15 cellular contexts compared by ENCODE assay signal in genomic region chr16:84893849-84894599, GRCh38.
DNase-seq lines count a peak whose midpoint lies in the region; ATAC-seq and TF ChIP-seq lines count a peak whose summit lies in the region.
"Had no signal": no experiment of that assay in that cellular context is flagged by ENCODE, and none has a peak within 500 bp of the region (broad histone marks: within the 10 kb centered on the region; RNA-seq: fewer than 3 reads in every experiment).

No MANE protein-coding gene starts in this region.

- no peaks in the 10 kb centered on the region for H3K9me3 ChIP-seq in liver (ENCODE audit: control insufficient read depth in 4 of 4, low read length in 3 of 4)
- H3K9me3 ChIP-seq in MG63 = no peaks in the 10 kb centered on the region
- H3K9me3 ChIP-seq in testis = no peaks in the 10 kb centered on the region

- 64% methylated on average over 12 of the region's 12 CpGs for WGBS in liver
- 88 to 89% methylated on average over 12 of the region's 12 CpGs for WGBS in testis, 2 donors

- H3K27ac ChIP-seq in liver (ENCODE audit: low read depth in 1 of 2, low read length in 2 of 2) (peak overlapping the region; percentile 65 to 75), testis (no peak overlapping the region)

- no peak overlapping the region for H3K4me3 Mint-ChIP-seq in glutamatergic neuron (ENCODE audit: unreplicated experiment)
- H3K4me3 Mint-ChIP-seq: activated naive CD4-positive, alpha-beta T cell treated with anti-CD3 and anti-CD28 coated beads, Interleukin-2, amount 50 U/mL, for 24 hours; mesothelial cell of epicardium; stimulated activated naive CD8-positive, alpha-beta T cell treated with anti-CD3 and anti-CD28 coated beads, Interleukin-15, Interleukin-2, amounts not matched to agents 100 ng/mL and 50 ng/mL, for 24 hours had no signal

- H3K36me3 Mint-ChIP-seq in glutamatergic neuron (ENCODE audit: unreplicated experiment) = no peaks in the 10 kb centered on the region
- H3K36me3 Mint-ChIP-seq: activated naive CD4-positive, alpha-beta T cell treated with anti-CD3 and anti-CD28 coated beads, Interleukin-2, amount 50 U/mL, for 24 hours had no signal

- in situ Hi-C loops in ACHN (cut with HindIII; ENCODE audit: low pct_ligation_motif_present, low pct_unique_long_range_greater_than_20kb, low sequenced_read_pairs) = no loop called here

- peak; percentile 22 to 48 for TF ChIP-seq RAD21 in liver (IDR thresholded peaks at IDR 0.05)

- ATAC-seq in GM19324 (IDR thresholded peaks at IDR 0.05; ENCODE audit: low FRiP score, unreplicated experiment) = peak; percentile 64
- ATAC-seq: activated CD4-positive, CD25-positive, alpha-beta regulatory T cell treated with anti-CD3 and anti-CD28 coated beads, Interleukin-2, amount 50 U/mL, for 24 hours; PC-3 had no signal

- H3K4me1 ChIP-seq in liver (ENCODE audit: control insufficient read depth in 4 of 4, insufficient read depth in 4 of 4, low read length in 3 of 4) = peaks cover 3 to 15% (median 10%) of the 10 kb centered on the region in 4 donors
- peaks cover 7% of the 10 kb centered on the region for H3K4me1 ChIP-seq in testis

- H3K4me3 ChIP-seq in liver (ENCODE audit: low read depth in 1 of 3, low read length in 3 of 3) (no peak overlapping the region), MG63 (no peak overlapping the region), testis (no peak overlapping the region)
- H3K4me3 ChIP-seq: skin epidermis had no signal

- H3K27me3 Mint-ChIP-seq in glutamatergic neuron (ENCODE audit: unreplicated experiment) = peaks cover 3% of the 10 kb centered on the region
- H3K27me3 Mint-ChIP-seq: activated naive CD4-positive, alpha-beta T cell treated with anti-CD3 and anti-CD28 coated beads, Interleukin-2, amount 50 U/mL, for 24 hours had no signal

- intact Hi-C loops in testis (cut with DNase I; ENCODE audit: low total_unique reads) = no loop called here

- TF ChIP-seq CTCF in liver (IDR thresholded peaks at IDR 0.05; ENCODE audit: low read depth, low read length, missing input control) = no peak
- no peak for TF ChIP-seq CTCF in testis (IDR thresholded peaks at IDR 0.05)
- no peak for TF ChIP-seq CTCF in glutamatergic neuron (IDR thresholded peaks at IDR 0.05; ENCODE audit: partially characterized antibody, unreplicated experiment)

- no peaks in the 10 kb centered on the region for H3K36me3 ChIP-seq in liver (ENCODE audit: control insufficient read depth in 4 of 4, insufficient read depth in 3 of 4, low read depth in 1 of 4, low read length in 3 of 4)
- H3K36me3 ChIP-seq in MG63 = no peaks in the 10 kb centered on the region
- H3K36me3 ChIP-seq in testis (ENCODE audit: low read depth, missing control alignments) = no peaks in the 10 kb centered on the region

- DNase-seq in CD1c-positive myeloid dendritic cell (ENCODE audit: extremely low spot score) = peak; percentile 57
- peak; percentile 84 to 98 for DNase-seq in NOMO-1 (lab: John Stamatoyannopoulos, UW; ENCODE audit: unreplicated experiment in 2 of 2)
- no peak for DNase-seq in MG63
- no peak for DNase-seq in testis
- no peak for DNase-seq in ACHN
- DNase-seq in glutamatergic neuron = no peak
- DNase-seq: activated CD8-positive, alpha-beta memory T cell treated with anti-CD3 and anti-CD28 coated beads, Interleukin-2, amount 50 U/mL, for 48 hours; PC-3 had no signal

- TF ChIP-seq POLR2A in testis (IDR thresholded peaks at IDR 0.05) = no peak

- no peaks in the 10 kb centered on the region for H3K27me3 ChIP-seq in liver (ENCODE audit: control insufficient read depth in 4 of 4, insufficient read depth in 4 of 4, low read length in 3 of 4)
- no peaks in the 10 kb centered on the region for H3K27me3 ChIP-seq in MG63
- no peaks in the 10 kb centered on the region for H3K27me3 ChIP-seq in testis

- peaks cover 3% of the 10 kb centered on the region for H3K9me3 Mint-ChIP-seq in glutamatergic neuron (ENCODE audit: unreplicated experiment)
- H3K9me3 Mint-ChIP-seq: activated naive CD4-positive, alpha-beta T cell treated with anti-CD3 and anti-CD28 coated beads, Interleukin-2, amount 50 U/mL, for 24 hours; mesothelial cell of epicardium; stimulated activated naive CD8-positive, alpha-beta T cell treated with anti-CD3 and anti-CD28 coated beads, Interleukin-15, Interleukin-2, amounts not matched to agents 100 ng/mL and 50 ng/mL, for 24 hours had no signal

- H3K9ac ChIP-seq in liver (ENCODE audit: low read depth in 1 of 2, low read length in 2 of 2) = peak overlapping the region in 1 of 2 donors; percentile 2

- peaks cover 18% of the 10 kb centered on the region for H3K4me1 Mint-ChIP-seq in glutamatergic neuron (ENCODE audit: low read depth, unreplicated experiment)

- H3K27ac Mint-ChIP-seq in glutamatergic neuron (ENCODE audit: unreplicated experiment) = no peak overlapping the region
- H3K27ac Mint-ChIP-seq: activated naive CD4-positive, alpha-beta T cell treated with anti-CD3 and anti-CD28 coated beads, Interleukin-2, amount 50 U/mL, for 24 hours; mesothelial cell of epicardium; stimulated activated naive CD8-positive, alpha-beta T cell treated with anti-CD3 and anti-CD28 coated beads, Interleukin-15, Interleukin-2, amounts not matched to agents 100 ng/mL and 50 ng/mL, for 24 hours had no signal

TF ChIP-seq in liver, 16 proteins besides CTCF, POLR2A, EP300 and RAD21:
- TF ChIP-seq HNF4A (conservative IDR thresholded peaks at IDR 0.05) (peak; percentile 89 to 91), TAF1 (conservative IDR thresholded peaks at IDR 0.05) (no peak), ZBTB33 (IDR thresholded peaks at IDR 0.05) (no peak), RXRA (IDR thresholded peaks at IDR 0.05) (peak; percentile 61 to 75), JUND (IDR thresholded peaks at IDR 0.05) (peak; percentile 56 to 58), HNF4G (IDR thresholded peaks at IDR 0.05) (peak; percentile 83), ATF3 (IDR thresholded peaks at IDR 0.05) (peak; percentile 58), SP1 (IDR thresholded peaks at IDR 0.05) (peak; percentile 98), FOXA2 (IDR thresholded peaks at IDR 0.05) (no peak), GABPA (IDR thresholded peaks at IDR 0.05 in 1 of 2, conservative IDR thresholded peaks at IDR 0.05 in 1 of 2) (peak in 1 of 2 donors; percentile 53), REST (IDR thresholded peaks at IDR 0.05) (no peak), EGR1 (IDR thresholded peaks at IDR 0.05; ENCODE audit: low read depth in 2 of 2) (no peak), MAX (IDR thresholded peaks at IDR 0.05) (peak; percentile 88), YY1 (IDR thresholded peaks at IDR 0.05) (peak; percentile 94)

Comparison
In these comparisons a context has a peak if more than half of its experiments do, and no peak if none do; other contexts are left out.
1. DNase-seq: peak in CD1c-positive myeloid dendritic cell (single experiment) and NOMO-1 (2 of 2); none in MG63 (single experiment), testis (single experiment), ACHN (single experiment) and glutamatergic neuron (single experiment).
2. H3K27ac ChIP-seq: peak in liver (2 of 2); none in testis (0 of 2).